ENCODE assay signal across 8 cellular contexts in the genomic region with DNA sequence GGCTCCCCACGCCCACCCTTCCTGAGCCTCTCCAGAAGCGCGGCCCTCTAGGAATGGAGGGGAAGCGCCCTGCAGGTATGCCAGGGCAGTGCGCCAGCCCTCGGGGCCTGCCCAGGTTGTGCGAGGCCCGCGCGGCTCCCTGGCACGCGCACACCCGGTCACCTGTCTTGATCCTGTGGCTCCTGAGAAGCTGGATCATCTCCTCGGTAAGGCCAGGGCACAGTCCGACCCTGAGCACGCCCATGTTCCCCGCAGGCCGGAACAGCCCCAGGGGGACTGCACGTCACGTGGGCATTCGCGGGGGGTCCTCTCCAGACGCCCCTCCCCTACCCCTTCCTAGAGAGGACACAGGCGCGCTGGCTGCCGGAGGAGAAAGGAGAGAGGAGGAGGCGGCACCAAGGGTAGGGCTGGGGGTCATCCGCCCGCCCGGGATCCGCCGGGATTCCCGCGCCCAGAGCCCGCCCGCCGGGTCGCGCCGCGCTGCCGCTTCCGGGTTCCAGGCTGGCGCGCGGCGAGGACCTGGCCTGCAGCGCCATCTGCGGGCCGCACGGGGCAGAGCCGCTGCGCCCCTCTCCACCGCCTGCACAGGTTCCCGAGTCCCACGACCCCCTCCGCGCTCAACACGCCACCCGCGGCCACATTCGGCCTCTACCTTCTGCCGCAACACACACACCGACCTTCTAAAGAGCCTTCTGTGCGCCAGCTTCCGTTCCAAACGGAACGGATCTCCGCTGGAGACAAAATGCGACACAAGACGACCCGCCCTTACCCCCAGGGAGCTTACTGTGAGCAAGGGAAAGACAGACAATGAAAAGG. TPM values are rescaled to one million over a fixed set of nuclear protein-coding genes. Genes with fewer than 3 reads are reported as not detected.
DNase-seq lines count a peak whose midpoint lies in the region; ATAC-seq, FAIRE-seq and TF ChIP-seq lines count a peak whose summit lies in the region.

A gene (minus strand): TSS at position 491 of the 816 bp plus-strand sequence. CDS start 247 bp downstream, at position 244.

- peak within 1 kb of the TSS; percentile 86 for H3K27ac Mint-ChIP-seq in T-helper 17 cell

- intact Hi-C loops in psoas muscle (cut with DNase I) = loop anchor here (1.0 to 5.0 kb wide), 7 partner anchors 21 to 699 kb away; no protein-coding TSS in a partner anchor

- no peaks in the 10 kb centered on the region for H3K36me3 Mint-ChIP-seq in T-helper 17 cell (ENCODE audit: low read depth)

- TF ChIP-seq CTCF in GM12872 (IDR thresholded peaks at IDR 0.05; ENCODE audit: insufficient read depth, low read depth, low read length) = peak; percentile 86
- peak; percentile 97 to 99 for TF ChIP-seq CTCF in right atrium auricular region (IDR thresholded peaks at IDR 0.05)
- peak; percentile 89 for TF ChIP-seq CTCF in psoas muscle (IDR thresholded peaks at IDR 0.05)

- H3K27ac ChIP-seq in right atrium auricular region = peak within 1 kb of the TSS; percentile 70 to 79
- H3K27ac ChIP-seq in psoas muscle = peak within 1 kb of the TSS; percentile 62

- H3K27me3 ChIP-seq in right atrium auricular region (no peaks in the 10 kb centered on the region), psoas muscle (ENCODE audit: insufficient read depth in 3 of 3, low read length in 2 of 3) (no peaks in the 10 kb centered on the region)

- H3K4me3 ChIP-seq in right atrium auricular region (peak within 1 kb of the TSS; percentile 76 to 86), psoas muscle (peak within 1 kb of the TSS; percentile 93)

- no peaks in the 10 kb centered on the region for H3K27me3 Mint-ChIP-seq in T-helper 17 cell

- no peaks in the 10 kb centered on the region for H3K9me3 ChIP-seq in T-helper 17 cell (ENCODE audit: control insufficient read depth, low read length, poor library complexity, severe bottlenecking)
- no peaks in the 10 kb centered on the region for H3K9me3 ChIP-seq in right atrium auricular region
- no peaks in the 10 kb centered on the region for H3K9me3 ChIP-seq in psoas muscle

- H3K4me3 Mint-ChIP-seq in T-helper 17 cell = peak within 1 kb of the TSS; percentile 94

- H3K4me1 ChIP-seq in right atrium auricular region (peaks cover 0 to 20% of the 10 kb centered on the region in 2 donors), psoas muscle (peaks cover 14% of the 10 kb centered on the region)

- DNase-seq in NCI-H146 (lab: John Stamatoyannopoulos, UW) = peak; percentile 97
- DNase-seq in T-helper 17 cell = peak; percentile 74 to 79 (median 76)
- peak in 52 of 56 donors; percentile 4 to 80 (median 54) for DNase-seq in amygdala (lab: John Stamatoyannopoulos, UW)
- no peak for DNase-seq in right atrium auricular region (ENCODE audit: low spot score)
- DNase-seq in psoas muscle = peak; percentile 74 to 87
- peak; percentile 92 for DNase-seq in urothelium cell line (ENCODE audit: low spot score)

- WGBS in psoas muscle, 3 donors = 0 to 2% (median 1%) methylated on average over 56 to 72 of the region's 72 CpGs

- FAIRE-seq in urothelium cell line (lab: Jason Lieb, UNC) = peak; percentile 86

- peaks cover 26% of the 10 kb centered on the region for H3K4me1 Mint-ChIP-seq in T-helper 17 cell

- H3K36me3 ChIP-seq in right atrium auricular region (no peaks in the 10 kb centered on the region), psoas muscle (ENCODE audit: insufficient read depth in 1 of 2, low read depth in 1 of 2) (no peaks in the 10 kb centered on the region)

- peak; percentile 86 for ATAC-seq in HG02798 (IDR thresholded peaks at IDR 0.05; ENCODE audit: poor library complexity, unreplicated experiment)
- ATAC-seq in T-helper 17 cell = peak; percentile 91
- peak; percentile 97 to 99 (median 98) for ATAC-seq in psoas muscle

RNA-seq across cellular contexts. Expression of the gene that starts here (rescaled TPM):
- total RNA-seq in T-helper 17 cell (10 to 100 TPM in 1 of 2 donors, 1 to 10 TPM in 1; 8.7 to 14.2 TPM), right atrium auricular region (1 to 10 TPM; 2.0 to 4.5 TPM), psoas muscle (1 to 10 TPM; 4.0 to 6.2 (median 6.0) TPM)
- polyA plus RNA-seq in psoas muscle = 1 to 10 TPM; 3.6 to 5.4 (median 3.9) TPM
